Comparison of ENCODE assay signal across 1 cellular context in genomic region chr9:136733611-136734010, GRCh38.
TF ChIP-seq lines count a peak whose summit lies in the region.

No MANE protein-coding gene starts in this region.

TF ChIP-seq in HepG2, 621 proteins besides CTCF, POLR2A, EP300 and RAD21:
- no peak for TF ChIP-seq ZNF143 (CRISPR knock-in tag; IDR thresholded peaks at IDR 0.05)
- no peak for TF ChIP-seq MLLT10 (CRISPR knock-in tag; IDR thresholded peaks at IDR 0.05)
- no peak for TF ChIP-seq ZNF207 (IDR thresholded peaks at IDR 0.05; ENCODE audit: borderline replicate concordance)
- TF ChIP-seq ZNF720 (CRISPR knock-in tag; IDR thresholded peaks at IDR 0.05), result no peak
- TF ChIP-seq ZNF562 (CRISPR knock-in tag; IDR thresholded peaks at IDR 0.05; ENCODE audit: borderline replicate concordance), result no peak
- no peak for TF ChIP-seq FOXJ3 (CRISPR knock-in tag; IDR thresholded peaks at IDR 0.05; ENCODE audit: borderline replicate concordance)
- no peak for TF ChIP-seq MXI1 (IDR thresholded peaks at IDR 0.05; ENCODE audit: borderline replicate concordance, low read depth, low read length)
- no peak for TF ChIP-seq ZNF326 (CRISPR knock-in tag; IDR thresholded peaks at IDR 0.05; ENCODE audit: borderline replicate concordance)
- TF ChIP-seq GMEB1 (CRISPR knock-in tag; IDR thresholded peaks at IDR 0.05; ENCODE audit: borderline replicate concordance), result no peak
- no peak for TF ChIP-seq ZNF18 (CRISPR knock-in tag; IDR thresholded peaks at IDR 0.05; ENCODE audit: insufficient replicate concordance)
- no peak for TF ChIP-seq ZNF891 (CRISPR knock-in tag; IDR thresholded peaks at IDR 0.05)
- TF ChIP-seq ZFP62 (CRISPR knock-in tag; IDR thresholded peaks at IDR 0.05), result no peak
- no peak for TF ChIP-seq NFE2L1 (CRISPR knock-in tag; IDR thresholded peaks at IDR 0.05; ENCODE audit: borderline replicate concordance)
- TF ChIP-seq ZNF572 (CRISPR knock-in tag; IDR thresholded peaks at IDR 0.05), result no peak
- no peak for TF ChIP-seq GABPA (IDR thresholded peaks at IDR 0.05; ENCODE audit: low read depth, low read length)
- no peak for TF ChIP-seq GABPA (CRISPR knock-in tag; IDR thresholded peaks at IDR 0.05; ENCODE audit: low read depth)
- TF ChIP-seq ADNP (CRISPR knock-in tag; IDR thresholded peaks at IDR 0.05), result no peak
- no peak for TF ChIP-seq BHLHE40 (IDR thresholded peaks at IDR 0.05; ENCODE audit: low read length)
- no peak for TF ChIP-seq ZNF558 (CRISPR knock-in tag; IDR thresholded peaks at IDR 0.05; ENCODE audit: borderline replicate concordance)
- TF ChIP-seq SRF (IDR thresholded peaks at IDR 0.05; ENCODE audit: low read depth, low read length), result no peak
TF ChIP-seq in HepG2: peak in this region for 0.
